ENCODE assay signal across 8 cellular contexts in the genomic region with DNA sequence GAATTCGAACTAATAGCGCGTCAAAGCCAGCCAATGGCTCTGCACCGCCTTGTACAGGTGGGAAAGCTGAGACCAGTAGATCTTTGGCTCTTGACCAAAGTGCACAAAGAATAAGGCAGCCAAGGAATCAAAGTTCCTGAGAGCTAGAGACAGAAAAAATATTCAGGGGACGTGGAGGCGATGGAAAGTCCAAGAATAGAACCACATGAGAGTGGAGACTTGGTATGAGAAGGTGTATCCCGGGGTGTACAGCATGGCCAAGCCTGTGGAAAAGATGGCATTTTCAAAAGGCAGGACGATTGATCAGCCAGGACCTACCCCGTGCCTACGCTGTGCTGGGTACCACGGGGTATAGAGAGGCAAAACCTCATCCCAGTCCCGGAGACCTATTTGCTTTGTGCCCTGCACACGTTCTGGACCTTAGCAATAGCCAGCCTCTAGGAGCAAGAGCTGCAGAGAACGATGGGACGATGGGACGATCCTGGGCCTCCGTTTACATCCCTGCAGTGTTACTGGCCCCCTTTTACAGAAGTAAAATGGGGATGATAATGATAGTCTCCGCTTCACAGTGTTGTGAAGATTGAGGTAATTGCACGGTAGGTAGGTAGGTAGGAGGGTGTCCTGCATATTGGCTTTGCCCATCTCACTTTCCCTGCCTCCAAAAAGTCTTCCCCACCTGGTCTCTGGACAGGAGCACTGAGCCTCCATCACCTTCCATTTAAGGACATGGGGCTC. TPM values are rescaled to one million over a fixed set of nuclear protein-coding genes. Genes with fewer than 3 reads are reported as not detected.
DNase-seq lines count a peak whose midpoint lies in the region; ATAC-seq and TF ChIP-seq lines count a peak whose summit lies in the region.

No MANE protein-coding gene starts in this region.

- H3K79me2 ChIP-seq in hepatocyte, result peaks cover 27% of the 10 kb centered on the region

- H3K9me3 ChIP-seq in hepatocyte (ENCODE audit: low read depth), result no peaks in the 10 kb centered on the region

- H2AFZ ChIP-seq in hepatocyte, result peak overlapping the region; percentile 89

- H3K27me3 ChIP-seq in hepatocyte, result no peaks in the 10 kb centered on the region

- 26% methylated on average over 19 of the region's 19 CpGs for WGBS in hepatocyte (ENCODE audit: low lambda C conversion rate, missing lambda C conversion rate)

- peak overlapping the region; percentile 95 to 97 for H3K27ac Mint-ChIP-seq in activated naive CD4-positive, alpha-beta T cell treated with anti-CD3 and anti-CD28 coated beads, Interleukin-2, amount 50 U/mL, for 72 hours

- peak; percentile 19 for DNase-seq in activated naive CD4-positive, alpha-beta T cell treated with Interleukin-2 at 50 U/mL for 16 hours
- DNase-seq in activated naive CD4-positive, alpha-beta T cell treated with anti-CD3 and anti-CD28 coated beads, Interleukin-2, amount 50 U/mL, for 16 hours, result no peak
- no peak for DNase-seq in activated naive CD4-positive, alpha-beta T cell treated with anti-CD3 and anti-CD28 coated beads, Interleukin-2, amount 50 U/mL, for 72 hours (ENCODE audit: low spot score in 2 of 2)
- DNase-seq in hepatocyte (ENCODE audit: low spot score) (no peak), mesenteric fat pad (ENCODE audit: low spot score) (no peak), NCI-H345 (lab: John Stamatoyannopoulos, UW) (no peak)
- peak; percentile 9 for DNase-seq in stimulated activated CD4-positive, alpha-beta T cell treated with anti-CD3 and anti-CD28 coated beads, Interleukin-4, amount 100 ng/mL, for 1 hour

- no peaks in the 10 kb centered on the region for H3K9me3 Mint-ChIP-seq in activated naive CD4-positive, alpha-beta T cell treated with anti-CD3 and anti-CD28 coated beads, Interleukin-2, amount 50 U/mL, for 72 hours

- peak overlapping the region; percentile 67 for H3K27ac ChIP-seq in hepatocyte

- H3K9me2 ChIP-seq in hepatocyte (replicated peaks; ENCODE audit: insufficient read depth), result no peaks in the 10 kb centered on the region

- no peak for TF ChIP-seq CTCF in hepatocyte (IDR thresholded peaks at IDR 0.05; ENCODE audit: poor library complexity)

- H4K20me1 ChIP-seq in hepatocyte (ENCODE audit: insufficient read depth, poor library complexity, severe bottlenecking), result no peaks in the 10 kb centered on the region

- H3K4me3 ChIP-seq in hepatocyte, result peak overlapping the region; percentile 38

- peaks cover 22 to 25% of the 10 kb centered on the region in 2 donors for H3K36me3 Mint-ChIP-seq in activated naive CD4-positive, alpha-beta T cell treated with anti-CD3 and anti-CD28 coated beads, Interleukin-2, amount 50 U/mL, for 72 hours

- H3K36me3 ChIP-seq in hepatocyte (replicated peaks; ENCODE audit: insufficient read depth, low read depth), result no peaks in the 10 kb centered on the region

- ATAC-seq in HG03575 (IDR thresholded peaks at IDR 0.05; ENCODE audit: extremely low read depth, insufficient number of reproducible peaks, low FRiP score, unreplicated experiment), result peak; percentile 3
- ATAC-seq in activated naive CD4-positive, alpha-beta T cell treated with anti-CD3 and anti-CD28 coated beads, Interleukin-2, amount 50 U/mL, for 72 hours, result peak in 1 of 2 donors; percentile 17

- no peaks in the 10 kb centered on the region for H3K4me1 ChIP-seq in hepatocyte (ENCODE audit: insufficient read depth)

- peak overlapping the region; percentile 87 for H3K4me2 ChIP-seq in hepatocyte

RNA-seq across cellular contexts. Expression of a gene that starts 0.6 kb away (rescaled TPM):
- total RNA-seq in activated naive CD4-positive, alpha-beta T cell treated with anti-CD3 and anti-CD28 coated beads, Interleukin-2, amount 50 U/mL, for 72 hours, result 10 to 100 TPM; 14.2 to 14.5 TPM
- total RNA-seq in hepatocyte (19.1 and 19.4 TPM in 2 replicates), mesenteric fat pad (26.0 TPM)
- 19.7 and 21.2 TPM in 2 replicates for polyA plus RNA-seq in hepatocyte

RNA-seq across cellular contexts. Expression of a gene that starts 34.4 kb away (rescaled TPM):
- total RNA-seq in activated naive CD4-positive, alpha-beta T cell treated with anti-CD3 and anti-CD28 coated beads, Interleukin-2, amount 50 U/mL, for 72 hours, result 10 to 100 TPM; 47.2 to 78.9 TPM
- total RNA-seq in hepatocyte (25.6 and 30.9 TPM in 2 replicates), mesenteric fat pad (52.3 TPM)
- polyA plus RNA-seq in hepatocyte, result 59.9 and 75.5 TPM in 2 replicates

Comparison
In these comparisons a context has a peak if more than half of its experiments do, and no peak if none do; other contexts are left out.
1. DNase-seq: peak in activated naive CD4-positive, alpha-beta T cell treated with Interleukin-2 at 50 U/mL for 16 hours (single experiment) and stimulated activated CD4-positive, alpha-beta T cell treated with anti-CD3 and anti-CD28 coated beads, Interleukin-4, amount 100 ng/mL, for 1 hour (single experiment); none in activated naive CD4-positive, alpha-beta T cell treated with anti-CD3 and anti-CD28 coated beads, Interleukin-2, amount 50 U/mL, for 16 hours (single experiment), activated naive CD4-positive, alpha-beta T cell treated with anti-CD3 and anti-CD28 coated beads, Interleukin-2, amount 50 U/mL, for 72 hours (0 of 2), hepatocyte (single experiment), mesenteric fat pad (single experiment) and NCI-H345 (single experiment).